15 cellular contexts compared by ENCODE assay signal in the genomic region with DNA sequence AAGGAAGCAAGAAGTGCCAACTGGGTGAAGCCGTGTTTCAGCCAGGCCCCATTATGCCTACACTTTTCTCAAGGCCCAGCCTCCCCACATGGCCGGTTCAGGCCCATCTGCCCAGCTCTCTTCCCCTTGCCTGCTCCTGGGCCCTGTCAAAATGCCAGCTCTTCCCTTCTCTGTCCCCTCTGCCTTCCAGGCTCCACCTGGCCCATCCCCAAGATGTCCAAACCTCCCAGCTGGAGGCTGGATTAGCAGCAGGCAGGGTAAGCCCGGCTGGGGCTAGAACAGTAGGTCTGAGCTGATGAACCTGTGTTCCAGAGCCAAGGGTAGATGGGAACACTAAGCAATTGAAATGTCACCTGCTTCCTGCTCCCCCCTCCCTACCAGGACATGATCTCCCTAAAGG.
"Had no signal": no experiment of that assay in that cellular context is flagged by ENCODE, and none has a peak within 500 bp of the region (broad histone marks: within the 10 kb centered on the region; RNA-seq: fewer than 3 reads in every experiment).

No MANE protein-coding gene starts in this region.

- H3K4me3 ChIP-seq: colonic mucosa, gastroesophageal sphincter, hepatocyte, psoas muscle, spleen, tibial nerve had no signal

- DNase-seq: activated CD4-positive, alpha-beta memory T cell treated with anti-CD3 and anti-CD28 coated beads, Interleukin-2, amount 10 ng/mL, durations not matched to agents 7 days and 5 days; activated naive CD8-positive, alpha-beta T cell treated with anti-CD3 and anti-CD28 coated beads, Interleukin-2, amount 10 ng/mL, durations not matched to agents 7 days and 5 days; aorta; colonic mucosa; effector CD4-positive, alpha-beta T cell; left ventricle myocardium superior; mesenchymal stem cell; psoas muscle; spleen; stimulated activated CD4-positive, alpha-beta T cell treated with anti-CD3 and anti-CD28 coated beads, Interleukin-1b, Interleukin-23, amount 100 ng/mL, for 48 hours; T-helper 9 cell had no signal

- H3K4me1 Mint-ChIP-seq: activated CD4-positive, alpha-beta memory T cell treated with anti-CD3 and anti-CD28 coated beads, Interleukin-2, amount 10 ng/mL, durations not matched to agents 7 days and 5 days; stimulated activated memory B cell treated with anti-CD40 and anti-IgM and Interleukin-4, amounts not matched to agents 10 μg/mL and 1 μg/mL and 100 μg/mL, for 72 hours had no signal

- H3K36me3 Mint-ChIP-seq: activated naive CD8-positive, alpha-beta T cell treated with anti-CD3 and anti-CD28 coated beads, Interleukin-2, amount 10 ng/mL, durations not matched to agents 7 days and 5 days; stimulated activated memory B cell treated with anti-CD40 and anti-IgM and Interleukin-4, amounts not matched to agents 10 μg/mL and 1 μg/mL and 100 μg/mL, for 72 hours had no signal

- H3K9me3 Mint-ChIP-seq: activated CD4-positive, alpha-beta memory T cell treated with anti-CD3 and anti-CD28 coated beads, Interleukin-2, amount 10 ng/mL, durations not matched to agents 7 days and 5 days; activated naive CD8-positive, alpha-beta T cell treated with anti-CD3 and anti-CD28 coated beads, Interleukin-2, amount 10 ng/mL, durations not matched to agents 7 days and 5 days; stimulated activated memory B cell treated with anti-CD40 and anti-IgM and Interleukin-4, amounts not matched to agents 10 μg/mL and 1 μg/mL and 100 μg/mL, for 72 hours had no signal

- H3K27ac Mint-ChIP-seq: activated CD4-positive, alpha-beta memory T cell treated with anti-CD3 and anti-CD28 coated beads, Interleukin-2, amount 10 ng/mL, durations not matched to agents 7 days and 5 days; activated naive CD8-positive, alpha-beta T cell treated with anti-CD3 and anti-CD28 coated beads, Interleukin-2, amount 10 ng/mL, durations not matched to agents 7 days and 5 days; stimulated activated memory B cell treated with anti-CD40 and anti-IgM and Interleukin-4, amounts not matched to agents 10 μg/mL and 1 μg/mL and 100 μg/mL, for 72 hours had no signal

- H3K4me1 ChIP-seq: colonic mucosa, psoas muscle had no signal

- H3K27ac ChIP-seq: colonic mucosa, gastroesophageal sphincter, hepatocyte, psoas muscle, spleen, tibial nerve had no signal

- H3K4me3 Mint-ChIP-seq: activated CD4-positive, alpha-beta memory T cell treated with anti-CD3 and anti-CD28 coated beads, Interleukin-2, amount 10 ng/mL, durations not matched to agents 7 days and 5 days; activated naive CD8-positive, alpha-beta T cell treated with anti-CD3 and anti-CD28 coated beads, Interleukin-2, amount 10 ng/mL, durations not matched to agents 7 days and 5 days; stimulated activated memory B cell treated with anti-CD40 and anti-IgM and Interleukin-4, amounts not matched to agents 10 μg/mL and 1 μg/mL and 100 μg/mL, for 72 hours had no signal

- H3K27me3 ChIP-seq: colonic mucosa, gastroesophageal sphincter, hepatocyte, tibial nerve had no signal

- H3K36me3 ChIP-seq: colonic mucosa, gastroesophageal sphincter, spleen, tibial nerve had no signal

- H3K9me3 ChIP-seq: colonic mucosa, gastroesophageal sphincter, psoas muscle, spleen, tibial nerve had no signal
